Comparison of ENCODE assay signal across 8 cellular contexts in the genomic region with DNA sequence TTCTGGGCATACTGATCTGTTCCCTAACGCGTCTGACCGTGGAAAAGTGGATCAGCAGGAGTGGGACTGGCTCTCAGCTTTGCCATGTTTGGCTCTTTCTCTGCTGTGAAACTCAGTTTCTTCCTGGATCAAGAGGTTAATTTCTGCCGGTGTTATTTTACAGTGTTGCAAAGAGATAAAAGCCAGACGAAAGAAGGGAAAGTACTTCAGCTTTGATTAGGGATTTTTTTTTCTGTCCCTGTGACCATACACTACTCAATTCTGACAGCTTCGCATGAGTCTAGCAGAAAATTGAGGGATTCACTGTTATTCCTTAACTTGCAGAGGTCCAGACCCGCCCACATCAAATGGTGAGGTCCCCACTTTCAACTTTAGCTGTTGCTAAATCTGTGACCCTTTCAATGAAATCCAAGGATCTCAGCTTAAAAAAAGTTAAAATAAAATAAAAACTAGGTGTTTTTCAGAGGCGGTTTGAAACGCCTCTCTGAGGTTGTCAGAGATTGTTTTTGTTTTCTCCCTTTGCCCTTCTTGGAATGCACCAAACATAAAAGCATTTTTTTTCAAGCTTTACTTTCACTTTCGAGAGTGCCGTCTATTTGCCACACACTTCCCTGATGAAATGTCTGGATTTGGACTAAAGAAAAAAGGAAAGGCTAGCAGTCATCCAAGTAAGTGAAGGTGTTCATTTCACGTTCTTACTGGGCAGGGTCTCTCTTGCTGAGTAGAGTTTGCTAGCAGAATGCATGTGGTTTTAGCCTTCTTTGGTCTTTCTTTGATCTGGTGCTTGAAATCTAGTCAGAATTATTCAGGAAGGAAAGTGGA. TPM values are rescaled to one million over a fixed set of nuclear protein-coding genes. Genes with fewer than 3 reads are reported as not detected.
DNase-seq lines count a peak whose midpoint lies in the region; ATAC-seq, FAIRE-seq and TF ChIP-seq lines count a peak whose summit lies in the region.

A gene (plus strand): TSS at position 576 of the 822 bp plus-strand sequence. CDS start 7,464 bp downstream, outside the sequence.

- H3K27ac ChIP-seq in DND-41 (ENCODE audit: low read length) = peak within 1 kb of the TSS; percentile 64
- no peak within 1 kb of the TSS for H3K27ac ChIP-seq in Karpas-422 (ENCODE audit: low read length)
- no peak within 1 kb of the TSS for H3K27ac ChIP-seq in K562 (ENCODE audit: extremely low read depth, low read depth, low read length)
- H3K27ac ChIP-seq in HepG2 (ENCODE audit: extremely low read length, insufficient read depth, low read length) = no peak within 1 kb of the TSS
- H3K27ac ChIP-seq in thoracic aorta = peak within 1 kb of the TSS; percentile 12 to 51

- FAIRE-seq in K562 (lab: Jason Lieb, UNC) (no peak), HepG2 (lab: Jason Lieb, UNC) (no peak)

- H3K4me2 ChIP-seq in DND-41 (ENCODE audit: insufficient read depth, low read length) = peak within 1 kb of the TSS; percentile 72
- peak within 1 kb of the TSS; percentile 66 for H3K4me2 ChIP-seq in Karpas-422 (ENCODE audit: low read depth, low read length, poor library complexity, severe bottlenecking)
- peak within 1 kb of the TSS; percentile 54 for H3K4me2 ChIP-seq in K562 (ENCODE audit: insufficient read depth, low read length)
- peak within 1 kb of the TSS; percentile 80 for H3K4me2 ChIP-seq in HepG2 (ENCODE audit: low read depth, low read length)

- H3K4me1 ChIP-seq in DND-41 (ENCODE audit: insufficient read depth, low read length) (peaks cover 20% of the 10 kb centered on the region), Karpas-422 (ENCODE audit: low read length) (peaks cover 35% of the 10 kb centered on the region), K562 (replicated peaks in 1 of 2; ENCODE audit: control insufficient read depth in 2 of 2, insufficient read depth in 2 of 2, low read length in 2 of 2) (no peaks in the 10 kb centered on the region), HepG2 (ENCODE audit: insufficient read depth, low read length) (peaks cover 22% of the 10 kb centered on the region), thoracic aorta (ENCODE audit: control insufficient read depth in 1 of 2, low read depth in 2 of 2) (peaks cover 0 to 7% of the 10 kb centered on the region in 2 donors)

- H3K27me3 ChIP-seq in DND-41 (ENCODE audit: insufficient read depth, low read length, poor library complexity) (no peaks in the 10 kb centered on the region), Karpas-422 (ENCODE audit: low read length) (no peaks in the 10 kb centered on the region), K562 (ENCODE audit: control insufficient read depth in 2 of 2, insufficient read depth in 2 of 2, low read length in 2 of 2) (peaks cover 0 to 5% of the 10 kb centered on the region in 2 experiments; a peak in 2 of 5 replicates), HepG2 (ENCODE audit: control insufficient read depth in 1 of 2, insufficient read depth in 2 of 2, low read length in 2 of 2) (peaks cover 0 to 3% of the 10 kb centered on the region in 2 experiments; a peak in 1 of 5 replicates), thoracic aorta (replicated peaks; ENCODE audit: insufficient read depth) (no peaks in the 10 kb centered on the region)

- WGBS in K562 (ENCODE audit: insufficient coverage, low coverage, missing lambda C conversion rate) = 0% methylated on average over 10 of the region's 12 CpGs
- WGBS in HepG2 (ENCODE audit: low lambda C conversion rate) = 8% methylated on average over 12 of the region's 12 CpGs

- TF ChIP-seq RAD21 in K562 (CRISPR knock-in tag; conservative IDR thresholded peaks at IDR 0.05 in 1 of 2, IDR thresholded peaks at IDR 0.05 in 1 of 2) (no peak), HepG2 (CRISPR knock-in tag; IDR thresholded peaks at IDR 0.05) (no peak)

- CTCF ChIA-PET in K562 (lab: Yijun Ruan, JAX; ENCODE audit: low intra/inter-chr PET ratio) = no interaction called here
- CTCF ChIA-PET in HepG2 (lab: Yijun Ruan, JAX; ENCODE audit: low intra/inter-chr PET ratio, low total read pairs) = interaction anchor here (1.1 kb wide), 1 partner anchor 69 kb away, joined by 3 read pairs; no protein-coding TSS in a partner anchor

- H3K79me2 ChIP-seq in DND-41 (ENCODE audit: insufficient read depth, low read length) = no peaks in the 10 kb centered on the region
- no peaks in the 10 kb centered on the region for H3K79me2 ChIP-seq in Karpas-422 (ENCODE audit: low read length)
- no peaks in the 10 kb centered on the region for H3K79me2 ChIP-seq in K562 (ENCODE audit: control insufficient read depth, insufficient read depth, low read length)
- H3K79me2 ChIP-seq in HepG2 (ENCODE audit: insufficient read depth, low read length) = no peaks in the 10 kb centered on the region

- H3K9ac ChIP-seq in DND-41 (ENCODE audit: low read depth, low read length) = peak within 1 kb of the TSS; percentile 59
- no peak within 1 kb of the TSS for H3K9ac ChIP-seq in Karpas-422 (ENCODE audit: low read length)
- H3K9ac ChIP-seq in K562 (ENCODE audit: insufficient read depth in 1 of 2, low read depth in 2 of 2, low read length in 2 of 2) = no peak within 1 kb of the TSS
- H3K9ac ChIP-seq in HepG2 (ENCODE audit: insufficient read depth, low read depth, low read length) = no peak within 1 kb of the TSS; the same call in 1 of the 2 replicates

- in situ Hi-C loops in K562 (cut with MboI) = no loop called here
- in situ Hi-C loops in HepG2 (cut with HindIII; ENCODE audit: extremely low pct_ligation_motif_present, low pct_unique_long_range_greater_than_20kb) = no loop called here
- in situ Hi-C loops in GM13976 (cut with MboI; ENCODE audit: low sequenced_read_pairs, unreplicated experiment) = loop anchor here (10.0 kb wide), 1 partner anchor 66 kb away; no protein-coding TSS in a partner anchor

- H2AFZ ChIP-seq in DND-41 (ENCODE audit: low read depth, low read length) (peak within 1 kb of the TSS; percentile 85), Karpas-422 (ENCODE audit: low read length) (no peak within 1 kb of the TSS), K562 (ENCODE audit: low read depth, low read length) (no peak within 1 kb of the TSS; the same call in 1 of the 2 replicates), HepG2 (ENCODE audit: low read length) (peak within 1 kb of the TSS; percentile 87)

- H3K9me1 ChIP-seq in K562 (ENCODE audit: control insufficient read depth, insufficient read depth, low read length) = no peaks in the 10 kb centered on the region

- H3K9me2 ChIP-seq in Karpas-422 (replicated peaks; ENCODE audit: insufficient read depth, low read length) = no peaks in the 10 kb centered on the region

- intact Hi-C loops in K562 (cut with micrococcal nuclease) (loop anchor here (2.0 to 10.0 kb wide), 2 partner anchors 68 to 186 kb away; no protein-coding TSS in a partner anchor), HepG2 (cut with micrococcal nuclease; ENCODE audit: unreplicated experiment) (loop anchor here (1.0 to 5.0 kb wide), 2 partner anchors 69 to 134 kb away; no protein-coding TSS in a partner anchor)

- H3K4me3 ChIP-seq in DND-41 (ENCODE audit: low read depth in 1 of 2, low read length in 2 of 2) = peak within 1 kb of the TSS; percentile 68 to 70
- H3K4me3 ChIP-seq in Karpas-422 (ENCODE audit: low read length) = 0 out of 2 replicates have a peak within 1 kb of the TSS, but pooled peaks have one; percentile 36
- H3K4me3 ChIP-seq in K562 = no peak within 1 kb of the TSS
- peak within 1 kb of the TSS; percentile 28 to 55 (median 41) for H3K4me3 ChIP-seq in HepG2 (replicated peaks in 1 of 3; ENCODE audit: insufficient read depth in 1 of 3, low read depth in 2 of 3, low read length in 3 of 3)
- peak within 1 kb of the TSS; percentile 76 for H3K4me3 ChIP-seq in thoracic aorta

- TF ChIP-seq CTCF in DND-41 (IDR thresholded peaks at IDR 0.05; ENCODE audit: borderline replicate concordance, extremely low read depth, low read length, poor library complexity, severe bottlenecking) (no peak), K562 (IDR thresholded peaks at IDR 0.05 in 2 of 3, conservative IDR thresholded peaks at IDR 0.05 in 1 of 3; ENCODE audit: insufficient read depth in 2 of 3, low read depth in 1 of 3, low read length in 3 of 3) (no peak), HepG2 (CRISPR knock-in tag; IDR thresholded peaks at IDR 0.05) (no peak), thoracic aorta (IDR thresholded peaks at IDR 0.05) (no peak), GM13976 (IDR thresholded peaks at IDR 0.05; ENCODE audit: borderline replicate concordance, control extremely low read depth, extremely low read depth, insufficient read depth, missing control alignments) (no peak)

- POLR2A ChIA-PET in K562 (lab: Yijun Ruan, JAX) (interaction anchor here (0.7 kb wide), 1 partner anchor 102 kb away, joined by 3 read pairs; no protein-coding TSS in a partner anchor), HepG2 (lab: Yijun Ruan, JAX) (no interaction called here)

- TF ChIP-seq POLR2A in K562 (conservative IDR thresholded peaks at IDR 0.05) = no peak
- no peak for TF ChIP-seq POLR2A in HepG2 (IDR thresholded peaks at IDR 0.05; ENCODE audit: insufficient read depth in 1 of 2, low read depth in 2 of 2, low read length in 2 of 2)

- no TSS peak for BruUV-seq in K562 (replicated peaks; lab: Mats Ljungman, UMichigan)
- no TSS peak for BruUV-seq in HepG2 (replicated peaks; lab: Mats Ljungman, UMichigan)

- TF ChIP-seq EP300 in K562 (IDR thresholded peaks at IDR 0.05; ENCODE audit: low read length) (no peak), HepG2 (IDR thresholded peaks at IDR 0.05; ENCODE audit: low read depth in 2 of 2, low read length in 2 of 2) (no peak), HepG2 (CRISPR knock-in tag; IDR thresholded peaks at IDR 0.05; ENCODE audit: borderline replicate concordance) (no peak)

- H3K36me3 ChIP-seq in DND-41 (ENCODE audit: insufficient read depth, low read length) (no peaks in the 10 kb centered on the region), Karpas-422 (ENCODE audit: insufficient read depth, low read length) (no peaks in the 10 kb centered on the region), K562 (ENCODE audit: control insufficient read depth, insufficient read depth, low read length) (no peaks in the 10 kb centered on the region), HepG2 (replicated peaks in 1 of 2; ENCODE audit: control insufficient read depth in 1 of 2, insufficient read depth in 2 of 2, low read length in 2 of 2) (no peaks in the 10 kb centered on the region), thoracic aorta (no peaks in the 10 kb centered on the region)

- peak; percentile 26 for DNase-seq in DND-41
- peak; percentile 46 for DNase-seq in Karpas-422
- no peak for DNase-seq in K562 (ENCODE audit: extremely low read depth in 1 of 4, low spot score in 3 of 4)
- no peak for DNase-seq in HepG2 (ENCODE audit: low spot score)
- DNase-seq in thoracic aorta (ENCODE audit: low spot score) = no peak
- DNase-seq in 8988T = no peak
- DNase-seq in GM13976 (ENCODE audit: low spot score) = no peak

- no peaks in the 10 kb centered on the region for H4K20me1 ChIP-seq in DND-41 (ENCODE audit: insufficient read depth, low read length)
- H4K20me1 ChIP-seq in Karpas-422 (ENCODE audit: insufficient read depth, low read depth, low read length) = no peaks in the 10 kb centered on the region
- no peaks in the 10 kb centered on the region for H4K20me1 ChIP-seq in K562 (replicated peaks; ENCODE audit: control insufficient read depth, insufficient read depth, low read length)
- no peaks in the 10 kb centered on the region for H4K20me1 ChIP-seq in HepG2 (ENCODE audit: insufficient read depth, low read length)

- ATAC-seq in DND-41 (ENCODE audit: insufficient read depth, low read depth) = peak; percentile 65
- no peak for ATAC-seq in K562
- peak; percentile 49 for ATAC-seq in HepG2
- peak; percentile 17 for ATAC-seq in thoracic aorta (ENCODE audit: insufficient number of reproducible peaks, low FRiP score, low read depth)
- no peak for ATAC-seq in HG02759 (IDR thresholded peaks at IDR 0.05; ENCODE audit: unreplicated experiment)

- H3K9me3 ChIP-seq in DND-41 (ENCODE audit: insufficient read depth, low read length, severe bottlenecking) (no peaks in the 10 kb centered on the region), Karpas-422 (ENCODE audit: low read length) (no peaks in the 10 kb centered on the region), K562 (replicated peaks; ENCODE audit: control insufficient read depth, insufficient read depth, low read depth, low read length) (no peaks in the 10 kb centered on the region), HepG2 (ENCODE audit: low read length) (no peaks in the 10 kb centered on the region), thoracic aorta (no peaks in the 10 kb centered on the region)

RNA-seq across cellular contexts. Expression of the gene that starts here (rescaled TPM):
- total RNA-seq in Karpas-422 (2014; rRNA removed; shearing (Covaris generic); ENCODE audit: low replicate concordance) = 4.3 and 9.7 TPM in 2 replicates
- not detected in 2 replicates for total RNA-seq in K562 (2011; cell fraction: chromatin; rRNA removed; ENCODE audit: low replicate concordance)
- not detected in 2 replicates for total RNA-seq in K562 (2011; cell fraction: nucleolus; rRNA removed)
- total RNA-seq in K562 (2011; cell fraction: nucleoplasm; rRNA removed) = not detected in 2 replicates
- total RNA-seq in K562 (2014; rRNA removed) (not detected in 2 replicates), K562 (2014; rRNA removed; fragmentation: Illumina TruSeq; extraction: Trizol) (0.13 TPM in 1 of 2 replicates, not detected in the other), K562 (2015; rRNA removed; fragmentation: Illumina TruSeq; extraction: Trizol) (not detected in 2 replicates), K562 (2021) (not detected in 2 replicates), HepG2 (2016; rRNA removed; fragmentation: Illumina TruSeq; extraction: Trizol) (0.07 and 0.11 TPM in 2 replicates), thoracic aorta (1 to 10 TPM; 3.5 to 5.7 TPM)
- polyA plus RNA-seq in K562 (2011; rRNA removed) (not detected in 2 replicates), K562 (2014; fragmentation: Illumina TruSeq; extraction: Trizol) (not detected in 2 replicates), K562 (2014; fragmentation: Nextera tagmentation; extraction: Ambion mirVana) (under 1 TPM in 1 of 2 experiments, not detected in 1; 0.01 TPM), K562 (2014; rRNA removed) (0.05 TPM in 1 of 2 replicates, not detected in the other), HepG2 (2011; rRNA removed) (0.20 and 0.38 TPM in 2 replicates)
- polyA plus RNA-seq in K562 (2011; cell fraction: cytosol; rRNA removed) = not detected in 2 replicates
- 0.07 TPM in 1 of 2 replicates, not detected in the other for polyA plus RNA-seq in K562 (2011; cell fraction: nucleus; rRNA removed)
- polyA plus RNA-seq in K562 (2012) = 0.07 TPM in 1 of 2 replicates, not detected in the other
- polyA minus RNA-seq in K562 (2011; rRNA and poly(A)+ RNA removed) = not detected in 2 replicates
- polyA minus RNA-seq in K562 (2011; cell fraction: cytosol; rRNA and poly(A)+ RNA removed) = not detected in 2 replicates
- polyA minus RNA-seq in K562 (2011; cell fraction: nucleus; rRNA and poly(A)+ RNA removed) = not detected in 2 replicates
- not detected in 2 replicates for total RNA-seq in HepG2 (2016; cell fraction: cytosol; rRNA removed; fragmentation: Illumina TruSeq; extraction: Trizol; ENCODE audit: low read depth)
- 0.07 and 0.13 TPM in 2 replicates for total RNA-seq in HepG2 (2016; cell fraction: insoluble cytoplasmic fraction; rRNA removed; fragmentation: Illumina TruSeq; extraction: Trizol)
- 0.10 TPM in 1 of 2 replicates, not detected in the other for total RNA-seq in HepG2 (2016; cell fraction: membrane; rRNA removed; fragmentation: Illumina TruSeq; extraction: Trizol)
- total RNA-seq in HepG2 (2016; cell fraction: nucleus; rRNA removed; fragmentation: Illumina TruSeq; extraction: Trizol) = 0.22 and 0.31 TPM in 2 replicates
- 0.20 and 0.45 TPM in 2 replicates for polyA plus RNA-seq in HepG2 (2011; cell fraction: cytosol; rRNA removed)
- polyA plus RNA-seq in HepG2 (2011; cell fraction: nucleus; rRNA removed) = 0.07 TPM in 1 of 2 replicates, not detected in the other
- polyA plus RNA-seq in HepG2 (2012) = 0.72 and 1.6 TPM in 2 replicates
- not detected in 2 replicates for polyA plus RNA-seq in HepG2 (2016; cell fraction: cytosol; fragmentation: Illumina TruSeq; extraction: Trizol; ENCODE audit: low read depth)
- polyA plus RNA-seq in HepG2 (2016; cell fraction: insoluble cytoplasmic fraction; fragmentation: Illumina TruSeq; extraction: Trizol; ENCODE audit: low read depth) = not detected in 2 replicates
- 0.15 TPM in 1 of 2 replicates, not detected in the other for polyA plus RNA-seq in HepG2 (2016; cell fraction: membrane; fragmentation: Illumina TruSeq; extraction: Trizol; ENCODE audit: low read depth)
- not detected in 2 replicates for polyA plus RNA-seq in HepG2 (2016; cell fraction: nucleus; fragmentation: Illumina TruSeq; extraction: Trizol; ENCODE audit: insufficient read depth, low read depth)
- 0.66 and 11.4 TPM in 2 replicates for polyA minus RNA-seq in HepG2 (2011; rRNA and poly(A)+ RNA removed; ENCODE audit: low replicate concordance)
- 0.69 TPM in 1 of 2 replicates, not detected in the other for polyA minus RNA-seq in HepG2 (2011; cell fraction: cytosol; rRNA and poly(A)+ RNA removed)
- 0.25 and 0.52 TPM in 2 replicates for polyA minus RNA-seq in HepG2 (2011; cell fraction: nucleus; rRNA and poly(A)+ RNA removed)

Comparison
In these comparisons a context has a peak if more than half of its experiments do, and no peak if none do; other contexts are left out.
1. ATAC-seq: peak in DND-41 (single experiment), HepG2 (single experiment) and thoracic aorta (single experiment); none in K562 (single experiment) and HG02759 (single experiment).
2. DNase-seq: peak in DND-41 (single experiment) and Karpas-422 (single experiment); none in K562 (0 of 4), HepG2 (single experiment), thoracic aorta (single experiment), 8988T (single experiment) and GM13976 (single experiment).
3. H2AFZ ChIP-seq: peak in DND-41 (single experiment) and HepG2 (single experiment); none in Karpas-422 (single experiment) and K562 (single experiment).
4. H3K27ac ChIP-seq: peak in DND-41 (single experiment) and thoracic aorta (2 of 2); none in Karpas-422 (single experiment), K562 (single experiment) and HepG2 (single experiment).
5. Peak in every context shown above with its lines, with median percentiles within 50 percentile points of each other: H3K4me2 ChIP-seq.